18 cellular contexts compared by ENCODE assay signal in the genomic region with DNA sequence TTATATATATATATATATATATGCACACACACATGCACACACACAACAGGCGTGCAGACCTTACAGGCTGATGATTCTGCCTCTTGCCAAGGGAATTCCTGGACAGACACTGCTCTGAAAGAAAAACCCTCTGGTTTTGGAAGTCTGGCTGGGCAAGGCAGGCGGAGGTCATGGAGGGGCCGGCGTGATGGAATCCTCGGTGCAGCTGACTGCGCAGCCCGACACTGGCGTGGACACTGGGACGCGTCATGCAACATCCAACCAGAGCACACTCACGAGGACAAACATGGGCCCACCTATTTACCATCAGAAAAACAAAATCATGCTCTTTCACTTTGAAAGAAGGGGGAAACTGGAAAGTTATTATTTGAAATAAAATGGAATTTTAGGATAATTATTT.
A peak's percentile ranks its signal among the peaks of the same experiment; 100 is the strongest.
DNase-seq lines count a peak whose midpoint lies in the region; ATAC-seq and TF ChIP-seq lines count a peak whose summit lies in the region.
"Had no signal": no experiment of that assay in that cellular context is flagged by ENCODE, and none has a peak within 500 bp of the region (broad histone marks: within the 10 kb centered on the region; RNA-seq: fewer than 3 reads in every experiment).

No MANE protein-coding gene starts in this region.

- no peaks in the 10 kb centered on the region for H3K27me3 ChIP-seq in body of pancreas
- H3K27me3 ChIP-seq in stomach = peaks cover 0 to 10% (median 0%) of the 10 kb centered on the region in 3 donors
- H3K27me3 ChIP-seq: BE2C had no signal

- no peak overlapping the region for H3K4me3 ChIP-seq in body of pancreas
- no peak overlapping the region for H3K4me3 ChIP-seq in stomach
- H3K4me3 ChIP-seq: GM12878, HAP-1 had no signal

- peak overlapping the region in 2 of 3 experiments; percentile 91 for H3K27ac Mint-ChIP-seq in nephron
- H3K27ac Mint-ChIP-seq: CD4-positive, CD25-positive, alpha-beta regulatory T cell; CD8-positive, alpha-beta memory T cell had no signal

- peak overlapping the region in 2 of 3 experiments; percentile 26 to 66 for H3K4me3 Mint-ChIP-seq in nephron
- H3K4me3 Mint-ChIP-seq: CD4-positive, CD25-positive, alpha-beta regulatory T cell; CD8-positive, alpha-beta memory T cell had no signal

- no peaks in the 10 kb centered on the region for H3K36me3 ChIP-seq in body of pancreas (replicated peaks in 1 of 2; ENCODE audit: insufficient read depth in 1 of 2, low read depth in 2 of 2)
- H3K36me3 ChIP-seq in stomach = no peaks in the 10 kb centered on the region
- H3K36me3 ChIP-seq: BE2C, HAP-1 had no signal

- TF ChIP-seq POLR2A in body of pancreas (IDR thresholded peaks at IDR 0.05) = no peak
- no peak for TF ChIP-seq POLR2A in stomach (IDR thresholded peaks at IDR 0.05)

- H3K36me3 Mint-ChIP-seq in nephron (ENCODE audit: low read depth) = no peaks in the 10 kb centered on the region
- H3K36me3 Mint-ChIP-seq: CD4-positive, CD25-positive, alpha-beta regulatory T cell; CD8-positive, alpha-beta memory T cell had no signal

- TF ChIP-seq CTCF in body of pancreas (IDR thresholded peaks at IDR 0.05) (no peak), nephron (IDR thresholded peaks at IDR 0.05; ENCODE audit: unreplicated experiment in 3 of 3) (no peak), stomach (IDR thresholded peaks at IDR 0.05) (no peak)

- 66 to 74% methylated on average over 11 of the region's 11 CpGs for WGBS in body of pancreas, 2 donors
- 75 to 85% (median 80%) methylated on average over 11 of the region's 11 CpGs for WGBS in stomach, 5 donors

- H3K4me1 ChIP-seq in body of pancreas (no peaks in the 10 kb centered on the region), stomach (peaks cover 0 to 22% (median 10%) of the 10 kb centered on the region in 4 donors)
- H3K4me1 ChIP-seq: BE2C had no signal

- no peak for TF ChIP-seq EP300 in stomach (IDR thresholded peaks at IDR 0.05)

- DNase-seq in body of pancreas (peak in 1 of 4 donors; percentile 20), sciatic nerve (ENCODE audit: low spot score) (no peak), iPS-NIHi7 (ENCODE audit: extremely low spot score) (no peak), stomach (no peak)
- DNase-seq: BE2C; C1 segment of cervical spinal cord; CD4-positive, CD25-positive, alpha-beta regulatory T cell; CD8-positive, alpha-beta memory T cell; COR-L47; DMS 273 treated with DMSO at 0.1 percent for 48 hours; DMS53; DND-41; EL had no signal

- ATAC-seq in body of pancreas = peak; percentile 35
- peak; percentile 58 for ATAC-seq in sciatic nerve
- ATAC-seq in GM21529 (IDR thresholded peaks at IDR 0.05; ENCODE audit: unreplicated experiment) = no peak
- ATAC-seq: GM12878 had no signal

- no peaks in the 10 kb centered on the region for H3K9me3 ChIP-seq in body of pancreas
- H3K9me3 ChIP-seq in stomach = no peaks in the 10 kb centered on the region
- H3K9me3 ChIP-seq: BE2C, HAP-1 had no signal

- intact Hi-C loops in body of pancreas (cut with DNase I) (no loop called here), sciatic nerve (cut with DNase I) (no loop called here), stomach (cut with DNase I; ENCODE audit: low total_unique reads) (no loop called here)

- no peaks in the 10 kb centered on the region for H3K9me3 Mint-ChIP-seq in nephron
- H3K9me3 Mint-ChIP-seq: CD8-positive, alpha-beta memory T cell had no signal

- H3K27ac ChIP-seq in body of pancreas (no peak overlapping the region), stomach (no peak overlapping the region)
- H3K27ac ChIP-seq: HL-60 had no signal

- no peaks in the 10 kb centered on the region for H3K27me3 Mint-ChIP-seq in nephron (ENCODE audit: low read depth)

- H3K4me1 Mint-ChIP-seq in nephron = peaks cover 86% of the 10 kb centered on the region
- H3K4me1 Mint-ChIP-seq: CD8-positive, alpha-beta memory T cell had no signal
